15 cellular contexts compared by ENCODE assay signal in the genomic region with DNA sequence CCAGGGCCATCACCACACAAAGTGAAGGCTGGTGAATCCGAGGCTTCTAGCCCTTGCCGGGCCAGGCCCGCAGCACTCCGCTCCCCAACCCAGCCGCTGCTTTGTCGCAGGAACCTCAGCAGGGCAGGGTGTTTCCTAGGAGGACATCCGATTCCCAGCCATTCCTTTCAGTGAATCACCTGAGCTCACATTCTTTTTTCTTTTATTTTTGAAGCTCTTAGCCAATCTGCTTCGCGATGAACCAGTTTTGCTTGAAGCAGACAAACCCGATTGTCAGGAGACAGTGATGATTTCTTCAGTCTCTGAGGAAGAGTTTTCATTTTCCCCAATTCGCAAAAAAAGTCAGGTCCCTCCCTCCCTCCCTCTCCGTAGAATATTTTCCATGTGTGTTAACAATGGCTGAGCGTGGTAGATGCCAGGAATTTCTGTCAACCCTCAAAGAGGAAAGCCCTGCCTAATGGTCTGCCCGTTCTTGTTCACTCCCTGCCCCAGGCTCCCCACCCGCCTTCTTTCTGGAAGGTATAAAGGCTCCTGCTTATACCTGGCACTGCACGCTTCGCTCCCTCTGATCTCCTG. TPM values are rescaled to one million over a fixed set of nuclear protein-coding genes. Genes with fewer than 3 reads are reported as not detected.
A peak's percentile ranks its signal among the peaks of the same experiment; 100 is the strongest.
DNase-seq lines count a peak whose midpoint lies in the region; ATAC-seq lines count a peak whose summit lies in the region.
"Had no signal": no experiment of that assay in that cellular context is flagged by ENCODE, and none has a peak within 500 bp of the region (broad histone marks: within the 10 kb centered on the region; RNA-seq: fewer than 3 reads in every experiment).

No MANE protein-coding gene starts in this region.

- peak overlapping the region in 1 of 7 experiments; percentile 2 for H3K4me3 ChIP-seq in skin epidermis
- H3K4me3 ChIP-seq: BLaER1 treated with 17β-estradiol and CSF1 and Interleukin-3, amounts not matched to agents 10 nM and 100 nM; colonic mucosa had no signal

- H3K27ac ChIP-seq in skin epidermis: peak overlapping the region in 20 of 21 experiments; percentile 38 to 89 (median 84)
- H3K27ac ChIP-seq: colonic mucosa had no signal

- DNase-seq in ELR (ENCODE audit: low read depth) (peak; percentile 57), astrocyte of the hippocampus (ENCODE audit: low read depth, low spot score) (peak; percentile 40), islet precursor cell (peak; percentile 71), mesenteric fat pad (ENCODE audit: low spot score) (no peak), left lobe of liver (ENCODE audit: low spot score) (no peak), DMS79 treated with DMSO at 0.1 percent for 48 hours (lab: John Stamatoyannopoulos, UW) (no peak)
- no peak for DNase-seq in stimulated activated naive CD8-positive, alpha-beta T cell treated with anti-CD3 and anti-CD28 coated beads, Interleukin-15, Interleukin-2, amounts not matched to agents 100 U/mL and 50 U/mL, for 24 hours
- DNase-seq: colonic mucosa, GDM1, left colon, NCI-H1048, NCI-H446 had no signal

- no peak for ATAC-seq in stimulated activated naive CD8-positive, alpha-beta T cell treated with anti-CD3 and anti-CD28 coated beads, Interleukin-15, Interleukin-2, amounts not matched to agents 100 U/mL and 50 U/mL, for 24 hours
- ATAC-seq in left lobe of liver: no peak
- ATAC-seq: activated naive CD4-positive, alpha-beta T cell treated with anti-CD3 and anti-CD28 coated beads, Interleukin-2, amount 50 U/mL, for 72 hours; left colon had no signal

RNA-seq across cellular contexts. Expression of gene EGFR, which starts 34.9 kb away (rescaled TPM):
- total RNA-seq in mesenteric fat pad (80.9 TPM), left lobe of liver (90.5 TPM)
- total RNA-seq: activated naive CD4-positive, alpha-beta T cell treated with anti-CD3 and anti-CD28 coated beads, Interleukin-2, amount 50 U/mL, for 72 hours had no signal

Comparison
In these comparisons a context has a peak if more than half of its experiments do, and no peak if none do; other contexts are left out.
1. DNase-seq: peak in ELR (single experiment), astrocyte of the hippocampus (single experiment) and islet precursor cell (single experiment); none in stimulated activated naive CD8-positive, alpha-beta T cell treated with anti-CD3 and anti-CD28 coated beads, Interleukin-15, Interleukin-2, amounts not matched to agents 100 U/mL and 50 U/mL, for 24 hours (single experiment), mesenteric fat pad (single experiment), left lobe of liver (single experiment) and DMS79 treated with DMSO at 0.1 percent for 48 hours (single experiment).